ENCODE assay signal across 8 cellular contexts in the genomic region with DNA sequence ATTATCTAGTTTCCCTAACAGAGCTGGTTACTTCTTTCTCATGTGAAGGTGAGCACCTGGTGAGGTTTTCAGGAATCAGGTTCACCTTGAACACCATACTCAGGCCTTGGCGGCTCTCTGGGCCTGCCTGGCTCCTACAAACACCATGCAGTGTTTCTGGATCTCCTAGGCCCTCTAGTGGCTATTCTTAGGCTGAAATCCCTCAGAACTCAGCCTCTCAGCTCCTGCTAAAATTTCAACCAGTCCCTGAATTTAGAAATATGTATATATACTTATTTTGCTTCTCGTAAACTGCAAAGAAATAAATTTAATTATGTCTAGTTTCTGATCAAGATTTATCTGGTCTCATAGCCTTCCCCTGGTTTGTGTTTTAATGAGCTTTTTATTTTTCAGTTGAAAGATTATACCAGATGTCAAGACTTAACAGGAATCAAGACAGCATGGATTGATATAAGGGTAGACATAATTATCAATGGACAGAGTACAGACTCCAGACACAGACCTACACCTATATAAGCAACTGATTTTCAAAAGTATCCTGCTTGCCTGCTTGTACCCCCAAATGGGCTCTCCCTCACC. TPM values are rescaled to one million over a fixed set of nuclear protein-coding genes. Genes with fewer than 3 reads are reported as not detected.
A peak's percentile ranks its signal among the peaks of the same experiment; 100 is the strongest.
DNase-seq lines count a peak whose midpoint lies in the region; ATAC-seq and TF ChIP-seq lines count a peak whose summit lies in the region.

No MANE protein-coding gene starts in this region.

- WGBS in stomach, 5 donors: 22 to 29% (median 24%) methylated on average over 2 of the region's 2 CpGs

- no peak overlapping the region for H2AFZ ChIP-seq in PC-3 (ENCODE audit: low read length)

- H3K27ac ChIP-seq in PC-3 (ENCODE audit: low read length): no peak overlapping the region
- H3K27ac ChIP-seq in stomach: no peak overlapping the region

- peak; percentile 93 for TF ChIP-seq CTCF in PC-3 (conservative IDR thresholded peaks at IDR 0.05; ENCODE audit: low read depth, low read length)
- TF ChIP-seq CTCF in cardiac fibroblast (IDR thresholded peaks at IDR 0.05; ENCODE audit: low read depth, low read length): peak; percentile 79
- peak in 5 of 7 experiments; percentile 46 to 71 (median 64) for TF ChIP-seq CTCF in stomach (IDR thresholded peaks at IDR 0.05)

- ATAC-seq in GM19438 (IDR thresholded peaks at IDR 0.05; ENCODE audit: low read depth, unreplicated experiment) (peak; percentile 66), PC-3 (peak; percentile 84), left colon (peak; percentile 91), GM21619 (IDR thresholded peaks at IDR 0.05; ENCODE audit: unreplicated experiment) (no peak)

- TF ChIP-seq POLR2A in stomach (IDR thresholded peaks at IDR 0.05): no peak

- BruUV-seq in PC-3 (replicated peaks; lab: Mats Ljungman, UMichigan): no TSS peak

- in situ Hi-C loops in KBM-7 (cut with MboI; ENCODE audit: low pct_unique_long_range_greater_than_20kb, low sequenced_read_pairs): no loop called here

- no peaks in the 10 kb centered on the region for H3F3A ChIP-seq in PC-3 (ENCODE audit: low read length, unreplicated experiment)

- no peaks in the 10 kb centered on the region for H4K20me1 ChIP-seq in PC-3 (ENCODE audit: low read length)

- H3K9me3 ChIP-seq in PC-3 (ENCODE audit: low read length) (no peaks in the 10 kb centered on the region), stomach (no peaks in the 10 kb centered on the region)

- no peak for TF ChIP-seq EP300 in stomach (IDR thresholded peaks at IDR 0.05)

- H3K4me3 ChIP-seq in PC-3 (ENCODE audit: low read length) (no peak overlapping the region), cardiac fibroblast (replicated peaks in 1 of 2; ENCODE audit: low read depth in 2 of 2, low read length in 2 of 2) (no peak overlapping the region), stomach (no peak overlapping the region)

- intact Hi-C loops in PC-3 (cut with micrococcal nuclease) (loop anchor here (1.0 to 5.0 kb wide), 4 partner anchors 14 to 1452 kb away; no protein-coding TSS in a partner anchor), left colon (cut with DNase I, micrococcal nuclease) (loop anchor here (5.0 to 10.0 kb wide), 2 partner anchors 108 to 116 kb away; no protein-coding TSS in a partner anchor), stomach (cut with DNase I; ENCODE audit: low total_unique reads) (loop anchor here (5.0 kb wide), 1 partner anchor 113 kb away; no protein-coding TSS in a partner anchor)

- DNase-seq in DMS 273 (lab: John Stamatoyannopoulos, UW; ENCODE audit: unreplicated experiment): peak; percentile 81
- peak; percentile 44 for DNase-seq in KBM-7
- DNase-seq in PC-3: peak; percentile 81
- peak; percentile 73 to 76 for DNase-seq in cardiac fibroblast (ENCODE audit: low read depth in 2 of 2)
- DNase-seq in left colon: peak in 1 of 2 donors; percentile 34
- DNase-seq in stomach: peak; percentile 64

- no peaks in the 10 kb centered on the region for H3K36me3 ChIP-seq in PC-3 (ENCODE audit: low read depth, low read length)
- H3K36me3 ChIP-seq in stomach: no peaks in the 10 kb centered on the region

- POLR2A ChIA-PET in PC-3 (lab: Charles Lee; ENCODE audit: unreplicated experiment): interaction anchor here (0.6 kb wide), 1 partner anchor 42 kb away, joined by 3 read pairs; no protein-coding TSS in a partner anchor

- no peak overlapping the region for H3K4me2 ChIP-seq in PC-3 (ENCODE audit: low read length)

- no peaks in the 10 kb centered on the region for H3K79me2 ChIP-seq in PC-3 (ENCODE audit: low read length)

- H3K9ac ChIP-seq in PC-3 (ENCODE audit: low read length): no peak overlapping the region

- peaks cover 19% of the 10 kb centered on the region for H3K4me1 ChIP-seq in PC-3 (ENCODE audit: insufficient read depth, low read length)
- H3K4me1 ChIP-seq in stomach: peaks cover 0 to 8% (median 2%) of the 10 kb centered on the region in 4 donors

- H3K27me3 ChIP-seq in PC-3 (ENCODE audit: low read length) (peaks cover 2% of the 10 kb centered on the region; the same call in 1 of the 2 replicates), stomach (no peaks in the 10 kb centered on the region)

- CTCF ChIA-PET in PC-3 (lab: Charles Lee): interaction anchor here (0.6 to 1.6 kb wide), 6 partner anchors 14 to 473 kb away, joined by 3 to 36 read pairs (median 6); no protein-coding TSS in a partner anchor

- H3K9me2 ChIP-seq in PC-3 (replicated peaks; ENCODE audit: low read length): no peaks in the 10 kb centered on the region

RNA-seq across cellular contexts. Expression of a gene that starts 55.9 kb away (rescaled TPM):
- 11.6 and 13.1 TPM in 2 replicates for total RNA-seq in PC-3 (2014; rRNA removed)
- 1 to 10 TPM; 6.3 to 7.3 TPM for total RNA-seq in left colon
- 1 to 10 TPM in 4 of 5 donors, under 1 TPM in 1; 0.58 to 9.4 (median 1.3) TPM for total RNA-seq in stomach
- 1 to 10 TPM; 1.5 to 2.0 (median 1.7) TPM for polyA plus RNA-seq in stomach
